In genomic region chr5:96870094-96871021, GRCh38 we compare ENCODE assay signal across 10 cellular contexts. TPM values are rescaled to one million over a fixed set of nuclear protein-coding genes. Genes with fewer than 3 reads are reported as not detected.
DNase-seq lines count a peak whose midpoint lies in the region; ATAC-seq and TF ChIP-seq lines count a peak whose summit lies in the region.
"Had no signal": no experiment of that assay in that cellular context is flagged by ENCODE, and none has a peak within 500 bp of the region (broad histone marks: within the 10 kb centered on the region; RNA-seq: fewer than 3 reads in every experiment).

No MANE protein-coding gene starts in this region.

- POLR2A ChIA-PET in CD4-positive, alpha-beta T cell (lab: Charles Lee) = interaction anchor here (0.6 to 2.7 kb wide), 12 partner anchors 7 to 291 kb away, joined by 3 to 23 read pairs (median 8); partner anchors contain the start of gene LNPEP
- POLR2A ChIA-PET in activated CD4-positive, alpha-beta memory T cell treated with anti-CD3 and anti-CD28 coated beads, Interleukin-2, amount 10 ng/mL, durations not matched to agents 7 days and 5 days (lab: Charles Lee) = interaction anchor here (0.6 to 5.0 kb wide), 13 partner anchors 12 to 208 kb away, joined by 3 to 57 read pairs (median 9); partner anchors contain the start of genes CAST, ERAP1 and LNPEP

- peak overlapping the region; percentile 61 for H3K27ac Mint-ChIP-seq in CD4-positive, alpha-beta T cell
- H3K27ac Mint-ChIP-seq in activated CD4-positive, alpha-beta memory T cell treated with anti-CD3 and anti-CD28 coated beads, Interleukin-2, amount 10 ng/mL, durations not matched to agents 7 days and 5 days = peak overlapping the region; percentile 82

- TF ChIP-seq CTCF in CD4-positive, alpha-beta T cell (IDR thresholded peaks at IDR 0.05) = no peak

- H3K9me3 Mint-ChIP-seq in CD4-positive, alpha-beta T cell = no peaks in the 10 kb centered on the region
- no peaks in the 10 kb centered on the region for H3K9me3 Mint-ChIP-seq in activated CD4-positive, alpha-beta memory T cell treated with anti-CD3 and anti-CD28 coated beads, Interleukin-2, amount 10 ng/mL, durations not matched to agents 7 days and 5 days

- no peaks in the 10 kb centered on the region for H3K27me3 ChIP-seq in CD4-positive, alpha-beta T cell (ENCODE audit: control insufficient read depth, insufficient read depth, low read length)
- H3K27me3 ChIP-seq: neutrophil had no signal

- H3K27ac ChIP-seq in CD4-positive, alpha-beta T cell (ENCODE audit: low read depth, low read length) = no peak overlapping the region
- H3K27ac ChIP-seq: neutrophil had no signal

- no peaks in the 10 kb centered on the region for H3K36me3 Mint-ChIP-seq in CD4-positive, alpha-beta T cell (ENCODE audit: low read depth)
- no peaks in the 10 kb centered on the region for H3K36me3 Mint-ChIP-seq in activated CD4-positive, alpha-beta memory T cell treated with anti-CD3 and anti-CD28 coated beads, Interleukin-2, amount 10 ng/mL, durations not matched to agents 7 days and 5 days (ENCODE audit: low read depth)

- no peak for ATAC-seq in CD4-positive, alpha-beta T cell (ENCODE audit: poor library complexity)
- ATAC-seq in HG03060 (IDR thresholded peaks at IDR 0.05; ENCODE audit: low read depth, unreplicated experiment) = peak; percentile 53

- intact Hi-C loops in CD4-positive, alpha-beta T cell (cut with DNase I, micrococcal nuclease) = loop anchor here (2.0 to 10.0 kb wide), 5 partner anchors 63 to 117 kb away; partner anchors contain the start of gene ERAP1 (in 1 of the 2)

- no peak for DNase-seq in CD4-positive, alpha-beta T cell
- DNase-seq in GM19238 (ENCODE audit: insufficient read length, low spot score) = peak; percentile 16
- DNase-seq in activated CD4-positive, alpha-beta memory T cell treated with anti-CD3 and anti-CD28 coated beads, Interleukin-2, amount 10 ng/mL, durations not matched to agents 7 days and 5 days = no peak
- no peak for DNase-seq in epidermal melanocyte (ENCODE audit: insufficient read length, low spot score)
- no peak for DNase-seq in DMS 273 (lab: John Stamatoyannopoulos, UW; ENCODE audit: unreplicated experiment)
- DNase-seq in LoVo (ENCODE audit: low spot score) = no peak
- DNase-seq in NCI-H1105 (lab: John Stamatoyannopoulos, UW) = no peak
- DNase-seq: SHP77 had no signal

- peaks cover 59% of the 10 kb centered on the region for H3K4me1 Mint-ChIP-seq in CD4-positive, alpha-beta T cell (ENCODE audit: low read depth)
- H3K4me1 Mint-ChIP-seq in activated CD4-positive, alpha-beta memory T cell treated with anti-CD3 and anti-CD28 coated beads, Interleukin-2, amount 10 ng/mL, durations not matched to agents 7 days and 5 days = peaks cover 62% of the 10 kb centered on the region

- CTCF ChIA-PET in CD4-positive, alpha-beta T cell (lab: Charles Lee) = interaction anchor here (0.7 to 2.0 kb wide), 8 partner anchors 18 to 280 kb away, joined by 3 to 11 read pairs (median 4); partner anchors contain the start of gene ERAP1
- CTCF ChIA-PET in activated CD4-positive, alpha-beta memory T cell treated with anti-CD3 and anti-CD28 coated beads, Interleukin-2, amount 10 ng/mL, durations not matched to agents 7 days and 5 days (lab: Charles Lee) = interaction anchor here (0.5 to 6.5 kb wide), 38 partner anchors 10 to 312 kb away, joined by 3 to 89 read pairs (median 8); partner anchors contain the start of genes ERAP1, LIX1 and RIOK2

- no peaks in the 10 kb centered on the region for H3K9me3 ChIP-seq in CD4-positive, alpha-beta T cell (ENCODE audit: control insufficient read depth, low read length)
- H3K9me3 ChIP-seq: neutrophil had no signal

- H3K27me3 Mint-ChIP-seq in CD4-positive, alpha-beta T cell = no peaks in the 10 kb centered on the region
- H3K27me3 Mint-ChIP-seq in activated CD4-positive, alpha-beta memory T cell treated with anti-CD3 and anti-CD28 coated beads, Interleukin-2, amount 10 ng/mL, durations not matched to agents 7 days and 5 days = no peaks in the 10 kb centered on the region

- H3K4me3 Mint-ChIP-seq in CD4-positive, alpha-beta T cell = no peak overlapping the region
- no peak overlapping the region for H3K4me3 Mint-ChIP-seq in activated CD4-positive, alpha-beta memory T cell treated with anti-CD3 and anti-CD28 coated beads, Interleukin-2, amount 10 ng/mL, durations not matched to agents 7 days and 5 days

RNA-seq across cellular contexts. Expression of gene ERAP2, which starts 5.9 kb away (rescaled TPM):
- total RNA-seq in CD4-positive, alpha-beta T cell = 10 to 100 TPM; 56.6 to 61.4 TPM
- 10 to 100 TPM; 91.3 to 93.9 TPM for total RNA-seq in activated CD4-positive, alpha-beta memory T cell treated with anti-CD3 and anti-CD28 coated beads, Interleukin-2, amount 10 ng/mL, durations not matched to agents 7 days and 5 days
